ENCODE assay signal across 20 cellular contexts in the genomic region with DNA sequence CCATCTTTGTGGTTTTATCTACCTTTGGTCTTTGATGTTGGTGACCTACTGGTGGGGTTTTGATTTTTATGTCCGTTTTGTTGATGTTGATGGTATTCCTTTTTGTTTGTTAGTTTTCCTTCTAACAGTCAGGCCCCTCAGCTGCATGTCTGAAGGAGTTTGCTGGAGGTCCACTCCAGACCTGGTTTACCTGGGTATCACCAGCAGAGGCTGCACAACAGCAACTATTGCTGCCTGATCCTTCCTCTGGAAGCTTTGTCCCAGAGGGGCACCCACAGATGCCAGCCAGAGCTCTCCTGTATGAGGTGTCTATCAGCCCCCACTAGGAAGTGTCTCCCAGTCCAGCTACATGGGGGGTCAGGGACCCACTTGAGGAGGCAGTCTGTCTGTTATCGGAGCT.
"Had no signal": no experiment of that assay in that cellular context is flagged by ENCODE, and none has a peak within 500 bp of the region (broad histone marks: within the 10 kb centered on the region; RNA-seq: fewer than 3 reads in every experiment).

No MANE protein-coding gene starts in this region.

- H3K9me3 ChIP-seq: colonic mucosa, suprapubic skin had no signal

- H3K36me3 Mint-ChIP-seq: natural killer cell; stimulated activated memory B cell treated with anti-CD40 and anti-IgM and Interleukin-4, amounts not matched to agents 10 μg/mL and 1 μg/mL and 100 μg/mL, for 72 hours had no signal

- H3K4me1 ChIP-seq: colonic mucosa, stomach, suprapubic skin, tibial nerve had no signal

- H3K4me3 ChIP-seq: colonic mucosa, lung, stomach, suprapubic skin, tibial nerve had no signal

- H3K4me1 Mint-ChIP-seq: activated naive CD8-positive, alpha-beta T cell treated with anti-CD3 and anti-CD28 coated beads for 36 hours; central memory CD8-positive, alpha-beta T cell; natural killer cell; T-helper 17 cell had no signal

- H3K27ac ChIP-seq: colonic mucosa, epithelial cell of prostate, stomach, suprapubic skin, tibial nerve had no signal

- H3K27me3 ChIP-seq: colonic mucosa, stomach, suprapubic skin, tibial nerve had no signal

- H3K4me3 Mint-ChIP-seq: activated naive CD8-positive, alpha-beta T cell treated with anti-CD3 and anti-CD28 coated beads for 36 hours; activated T-cell treated with anti-CD3 and anti-CD28 coated beads, Interleukin-2, amount 50 U/mL, for 4 hours; central memory CD8-positive, alpha-beta T cell; natural killer cell; stimulated activated memory B cell treated with anti-CD40 and anti-IgM and Interleukin-4, amounts not matched to agents 10 μg/mL and 1 μg/mL and 100 μg/mL, for 72 hours; T-helper 17 cell had no signal

- ATAC-seq: activated T-cell treated with anti-CD3 and anti-CD28 coated beads, Interleukin-2, amount 50 U/mL, for 4 hours; left lobe of liver; natural killer cell; sciatic nerve; stimulated activated memory B cell treated with anti-CD40 and anti-IgM and Interleukin-4, amounts not matched to agents 10 μg/mL and 1 μg/mL and 100 μg/mL, for 72 hours; T-helper 17 cell had no signal

- H3K36me3 ChIP-seq: colonic mucosa, stomach, suprapubic skin, tibial nerve had no signal

- DNase-seq: activated CD4-positive, alpha-beta T cell treated with anti-CD3 and anti-CD28 coated beads for 4 hours; activated CD4-positive, alpha-beta T cell treated with anti-CD3 and anti-CD28 coated beads, Interleukin-2, amount 50 U/mL, for 48 hours; activated CD4-positive, CD25-positive, alpha-beta regulatory T cell; activated CD8-positive, alpha-beta memory T cell treated with anti-CD3 and anti-CD28 coated beads, Interleukin-2, amount 50 U/mL, for 48 hours; activated naive CD4-positive, alpha-beta T cell treated with Interleukin-2 at 50 U/mL for 16 hours; activated naive CD8-positive, alpha-beta T cell treated with anti-CD3 and anti-CD28 coated beads for 36 hours; activated T-cell treated with anti-CD3 and anti-CD28 coated beads, Interleukin-2, amount 50 U/mL, for 4 hours; natural killer cell; stimulated activated CD4-positive, alpha-beta T cell treated with anti-CD3 and anti-CD28 coated beads, Interleukin-15, amount 100 ng/mL, for 24 hours; stomach; T-helper 17 cell had no signal

- H3K27me3 Mint-ChIP-seq: activated naive CD8-positive, alpha-beta T cell treated with anti-CD3 and anti-CD28 coated beads for 36 hours; central memory CD8-positive, alpha-beta T cell; stimulated activated memory B cell treated with anti-CD40 and anti-IgM and Interleukin-4, amounts not matched to agents 10 μg/mL and 1 μg/mL and 100 μg/mL, for 72 hours; T-helper 17 cell had no signal

- H3K27ac Mint-ChIP-seq: activated naive CD8-positive, alpha-beta T cell treated with anti-CD3 and anti-CD28 coated beads for 36 hours; natural killer cell; stimulated activated memory B cell treated with anti-CD40 and anti-IgM and Interleukin-4, amounts not matched to agents 10 μg/mL and 1 μg/mL and 100 μg/mL, for 72 hours; T-helper 17 cell had no signal
